In genomic region chr14:55458800-55459577, GRCh38 we compare ENCODE assay signal across 2 cellular contexts.
TF ChIP-seq lines count a peak whose summit lies in the region.

No MANE protein-coding gene starts in this region.

TF ChIP-seq in IMR-90, 13 proteins besides CTCF, POLR2A, EP300 and RAD21:
- TF ChIP-seq CHD1 (IDR thresholded peaks at IDR 0.05; ENCODE audit: low read depth, low read length) (no peak), NFE2L2 (IDR thresholded peaks at IDR 0.05; ENCODE audit: low read depth, low read length) (peak; percentile 85), MXI1 (IDR thresholded peaks at IDR 0.05; ENCODE audit: borderline replicate concordance, low read depth, low read length) (no peak), BHLHE40 (IDR thresholded peaks at IDR 0.05; ENCODE audit: low read depth, low read length) (peak; percentile 30; the same call in 1 of the 2 replicates), FOS (IDR thresholded peaks at IDR 0.05; ENCODE audit: low read depth, low read length) (peak; percentile 42; the same call in 1 of the 2 replicates), SMC3 (IDR thresholded peaks at IDR 0.05; ENCODE audit: low read depth, low read length) (no peak), MAFK (IDR thresholded peaks at IDR 0.05; ENCODE audit: low read depth, low read length) (no peak; the same call in 1 of the 2 replicates)

TF ChIP-seq in HepG2, 621 proteins besides CTCF, POLR2A, EP300 and RAD21:
- TF ChIP-seq YY1 (IDR thresholded peaks at IDR 0.05; ENCODE audit: insufficient read depth, insufficient replicate concordance, low read depth, low read length) (no peak), RORA (CRISPR knock-in tag; IDR thresholded peaks at IDR 0.05) (no peak), NFE2L2 (IDR thresholded peaks at IDR 0.05; ENCODE audit: low read length) (peak; percentile 46; the same call in 1 of the 2 replicates)
